In genomic region chr6:41416165-41416837, GRCh38 we compare ENCODE assay signal across 1 cellular context.
TF ChIP-seq lines count a peak whose summit lies in the region.

No MANE protein-coding gene starts in this region.

TF ChIP-seq in H1, 55 proteins besides CTCF, POLR2A, EP300 and RAD21 (continued from another document):
- peak; percentile 43 for TF ChIP-seq RNF2 (IDR thresholded peaks at IDR 0.05; ENCODE audit: borderline replicate concordance, low read depth, low read length, missing control alignments, poor library complexity, severe bottlenecking)
- TF ChIP-seq TCF12 (IDR thresholded peaks at IDR 0.05; ENCODE audit: low read depth, low read length): peak; percentile 52; the same call in 1 of the 2 replicates
- TF ChIP-seq RBBP5 (IDR thresholded peaks at IDR 0.05; ENCODE audit: borderline replicate concordance, low read depth, low read length): no peak
- TF ChIP-seq TAF1 (IDR thresholded peaks at IDR 0.05; ENCODE audit: low read depth, low read length): no peak
- TF ChIP-seq POU5F1 (IDR thresholded peaks at IDR 0.05; ENCODE audit: low read depth, low read length): no peak
- TF ChIP-seq ATF2 (IDR thresholded peaks at IDR 0.05; ENCODE audit: low read length): no peak
- peak; percentile 88 for TF ChIP-seq CTBP2 (IDR thresholded peaks at IDR 0.05; ENCODE audit: borderline replicate concordance, insufficient read depth, insufficient read length, low read length)
- 0 out of 2 replicates have a peak, but pooled peaks have one; percentile 66 for TF ChIP-seq KDM1A (IDR thresholded peaks at IDR 0.05; ENCODE audit: borderline replicate concordance, low read length)
- TF ChIP-seq SIN3A (conservative IDR thresholded peaks at IDR 0.05 in 1 of 2, IDR thresholded peaks at IDR 0.05 in 1 of 2; ENCODE audit: low read depth in 1 of 2, low read length in 2 of 2): 0 out of 4 replicates have a peak, but pooled peaks have one; percentile 23 to 45
- TF ChIP-seq ASH2L (IDR thresholded peaks at IDR 0.05; ENCODE audit: low read length): no peak
- TF ChIP-seq CHD2 (IDR thresholded peaks at IDR 0.05; ENCODE audit: low read length): no peak
- TF ChIP-seq JUND (IDR thresholded peaks at IDR 0.05; ENCODE audit: low read length): no peak
- no peak for TF ChIP-seq TAF7 (optimal IDR thresholded peaks at IDR 0.05; ENCODE audit: borderline replicate concordance, low read depth, low read length)
- TF ChIP-seq FOSL1 (IDR thresholded peaks at IDR 0.05; ENCODE audit: insufficient read depth, low read depth, low read length): no peak
- no peak for TF ChIP-seq CHD1 (IDR thresholded peaks at IDR 0.05; ENCODE audit: low read depth, low read length)
- TF ChIP-seq MAX (IDR thresholded peaks at IDR 0.05): no peak
- TF ChIP-seq HDAC2 (IDR thresholded peaks at IDR 0.05; ENCODE audit: borderline replicate concordance in 1 of 2, low read depth in 2 of 2, low read length in 2 of 2): no peak; a peak in 1 of 4 replicates
- no peak for TF ChIP-seq BACH1 (IDR thresholded peaks at IDR 0.05; ENCODE audit: low read length)
- no peak for TF ChIP-seq CREB1 (IDR thresholded peaks at IDR 0.05)
- no peak for TF ChIP-seq SIRT6 (IDR thresholded peaks at IDR 0.05; ENCODE audit: low read length)
- no peak for TF ChIP-seq TBP (IDR thresholded peaks at IDR 0.05; ENCODE audit: low read depth, low read length)
- TF ChIP-seq ATF3 (IDR thresholded peaks at IDR 0.05; ENCODE audit: insufficient read depth, low read depth, low read length): no peak
- no peak for TF ChIP-seq KDM5A (IDR thresholded peaks at IDR 0.05; ENCODE audit: low read length)
- no peak for TF ChIP-seq JUN (IDR thresholded peaks at IDR 0.05; ENCODE audit: low read depth, low read length)
- TF ChIP-seq SAP30 (IDR thresholded peaks at IDR 0.05; ENCODE audit: insufficient read depth, insufficient replicate concordance, low read length): no peak
- no peak for TF ChIP-seq NANOG (IDR thresholded peaks at IDR 0.05; ENCODE audit: insufficient read depth, low read depth, low read length, poor library complexity, severe bottlenecking)
- TF ChIP-seq MAFK (IDR thresholded peaks at IDR 0.05; ENCODE audit: low read depth, low read length): no peak
- TF ChIP-seq SUZ12 (IDR thresholded peaks at IDR 0.05; ENCODE audit: low read length): no peak
- no peak for TF ChIP-seq RFX5 (IDR thresholded peaks at IDR 0.05; ENCODE audit: borderline replicate concordance, low read depth, low read length)
- no peak for TF ChIP-seq EGR1 (IDR thresholded peaks at IDR 0.05; ENCODE audit: borderline replicate concordance, low read depth, low read length)
